10 cellular contexts compared by ENCODE assay signal in the genomic region with DNA sequence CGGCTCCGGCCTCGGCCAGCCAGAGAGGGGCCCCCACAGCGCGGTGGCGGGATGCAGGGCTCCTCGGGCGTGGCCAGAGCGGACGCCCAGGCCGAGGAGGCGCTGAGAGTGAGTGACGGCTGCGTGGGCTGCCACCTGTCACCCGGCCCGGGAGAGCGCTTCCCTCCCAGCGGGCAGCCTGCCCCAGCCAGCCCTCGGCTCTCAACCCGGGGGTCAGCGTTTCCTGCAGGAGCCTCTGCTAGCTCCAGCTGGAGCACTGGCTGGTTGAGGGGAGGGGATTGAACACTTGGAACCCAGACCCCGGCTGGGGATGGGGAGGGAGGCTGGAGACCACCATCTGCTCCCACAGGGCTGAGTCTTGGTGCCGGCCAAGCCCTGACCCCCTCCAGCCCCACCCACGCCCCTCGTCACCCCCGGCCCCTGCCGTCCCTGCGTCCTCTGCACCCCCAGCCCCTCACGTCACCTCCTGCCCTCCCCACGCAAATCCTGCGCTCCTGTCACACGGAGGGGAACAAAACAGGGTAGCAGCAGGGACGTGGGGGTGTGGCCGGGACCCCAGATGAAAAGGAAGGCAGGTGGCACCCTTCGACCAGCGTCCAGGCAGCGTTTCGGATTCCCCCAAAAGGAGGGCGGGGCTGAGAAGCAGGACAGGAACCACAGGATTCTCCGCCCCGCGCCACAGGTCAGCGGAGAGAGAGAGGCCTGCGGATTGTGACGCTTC.
A peak's percentile ranks its signal among the peaks of the same experiment; 100 is the strongest.
DNase-seq lines count a peak whose midpoint lies in the region; ATAC-seq and TF ChIP-seq lines count a peak whose summit lies in the region.
"Had no signal": no experiment of that assay in that cellular context is flagged by ENCODE, and none has a peak within 500 bp of the region (broad histone marks: within the 10 kb centered on the region; RNA-seq: fewer than 3 reads in every experiment).

No MANE protein-coding gene starts in this region.

- peak overlapping the region; percentile 76 for H3K4me3 Mint-ChIP-seq in activated B cell treated with CpG ODN at 0.5 μM for 24 hours

- in situ Hi-C loops in ACHN (cut with HindIII; ENCODE audit: low pct_ligation_motif_present, low pct_unique_long_range_greater_than_20kb, low sequenced_read_pairs) = no loop called here

- no peaks in the 10 kb centered on the region for H3K36me3 Mint-ChIP-seq in activated B cell treated with CpG ODN at 0.5 μM for 24 hours (ENCODE audit: low read depth)

- peaks cover 10% of the 10 kb centered on the region for H3K27me3 Mint-ChIP-seq in activated B cell treated with CpG ODN at 0.5 μM for 24 hours

- no peak for TF ChIP-seq POLR2A in heart left ventricle (IDR thresholded peaks at IDR 0.05)

- DNase-seq in GM10266 (ENCODE audit: extremely low spot score) (peak; percentile 63), activated B cell treated with CpG ODN at 0.5 μM for 24 hours (no peak), heart left ventricle (peak in 1 of 5 donors; percentile 17), ACHN (no peak), activated gamma-delta T cell (lab: John Stamatoyannopoulos, UW) (no peak)
- DNase-seq: SHP77 treated with DMSO at 0.1 percent for 48 hours had no signal

- H3K9me3 ChIP-seq in heart left ventricle = no peaks in the 10 kb centered on the region

- no peaks in the 10 kb centered on the region for H3K36me3 ChIP-seq in heart left ventricle

- peaks cover 0 to 63% (median 37%) of the 10 kb centered on the region in 9 donors for H3K27me3 ChIP-seq in heart left ventricle

- TF ChIP-seq CTCF in GM10266 (IDR thresholded peaks at IDR 0.05; ENCODE audit: control insufficient read depth, insufficient read depth, low read depth, missing control alignments) (no peak), activated B cell treated with CpG ODN at 0.5 μM for 24 hours (IDR thresholded peaks at IDR 0.05) (no peak), heart left ventricle (IDR thresholded peaks at IDR 0.05) (no peak)

- H3K4me1 ChIP-seq in heart left ventricle = peaks cover 0 to 23% (median 14%) of the 10 kb centered on the region in 12 donors

- WGBS in heart left ventricle, 4 donors = 1 to 6% (median 3%) methylated on average over 18 to 45 of the region's 45 CpGs

- no peak overlapping the region for H3K27ac Mint-ChIP-seq in activated B cell treated with CpG ODN at 0.5 μM for 24 hours

- CTCF ChIA-PET in activated B cell treated with CpG ODN at 0.5 μM for 24 hours (lab: Charles Lee) = no interaction called here

- H3K27ac ChIP-seq in heart left ventricle = peak overlapping the region in 7 of 12 donors; percentile 0 to 76 (median 37)
- no peak overlapping the region for H3K27ac ChIP-seq in skin epidermis
- H3K27ac ChIP-seq: HL-60 had no signal

- intact Hi-C loops in activated B cell treated with CpG ODN at 0.5 μM for 24 hours (cut with micrococcal nuclease) = loop anchor here (1.0 kb wide), 1 partner anchor 13 kb away; no protein-coding TSS in a partner anchor
- intact Hi-C loops in heart left ventricle (cut with DNase I) = no loop called here

- H3K4me1 Mint-ChIP-seq in activated B cell treated with CpG ODN at 0.5 μM for 24 hours = peaks cover 26% of the 10 kb centered on the region

- POLR2A ChIA-PET in activated B cell treated with CpG ODN at 0.5 μM for 24 hours (lab: Charles Lee) = no interaction called here

- no peaks in the 10 kb centered on the region for H3K9me3 Mint-ChIP-seq in activated B cell treated with CpG ODN at 0.5 μM for 24 hours

- peak overlapping the region in 11 of 12 donors; percentile 18 to 55 (median 50) for H3K4me3 ChIP-seq in heart left ventricle
- H3K4me3 ChIP-seq in skin epidermis = peak overlapping the region in 6 of 7 experiments; percentile 18 to 38 (median 26)

- ATAC-seq in activated B cell treated with CpG ODN at 0.5 μM for 24 hours (ENCODE audit: low read depth) (peak; percentile 65), heart left ventricle (peak in 3 of 4 donors; percentile 49 to 69 (median 65)), GM21367 (IDR thresholded peaks at IDR 0.05; ENCODE audit: unreplicated experiment) (no peak), HG03039 (IDR thresholded peaks at IDR 0.05; ENCODE audit: unreplicated experiment) (no peak)

Comparison
In these comparisons a context has a peak if more than half of its experiments do, and no peak if none do; other contexts are left out.
1. ATAC-seq: peak in activated B cell treated with CpG ODN at 0.5 μM for 24 hours (single experiment) and heart left ventricle (3 of 4); none in GM21367 (single experiment) and HG03039 (single experiment).
2. H3K27ac ChIP-seq: peak in heart left ventricle (7 of 12); none in skin epidermis (0 of 21).